7 cellular contexts compared by ENCODE assay signal in the genomic region with DNA sequence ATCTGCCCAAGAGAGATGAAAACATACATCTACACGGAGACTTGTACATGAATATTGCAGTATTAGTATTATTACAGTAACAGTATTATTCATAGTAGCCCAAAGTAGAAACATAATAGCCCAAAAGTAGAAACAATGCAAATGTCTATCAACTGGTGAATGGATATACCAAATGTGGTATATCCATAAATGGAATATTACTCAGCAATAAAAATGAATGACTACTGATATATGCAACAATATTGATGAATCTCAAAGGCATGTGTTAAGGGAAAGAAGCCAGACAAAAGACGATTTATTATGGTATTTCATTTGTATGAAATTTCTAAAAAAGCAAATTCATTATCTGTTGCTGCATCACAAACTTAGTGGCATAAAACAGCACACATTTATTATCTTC.
"Had no signal": no experiment of that assay in that cellular context is flagged by ENCODE, and none has a peak within 500 bp of the region (broad histone marks: within the 10 kb centered on the region; RNA-seq: fewer than 3 reads in every experiment).

No MANE protein-coding gene starts in this region.

- H3K36me3 ChIP-seq: HAP-1 had no signal

- H2AFZ ChIP-seq: GM23338 had no signal

- ATAC-seq: GM23338, HCT116, HepG2 had no signal

- H3K4me2 ChIP-seq: GM23338 had no signal

- DNase-seq: H7, KG1 had no signal

- H3K9me3 ChIP-seq: HAP-1 had no signal

- FAIRE-seq: HepG2 had no signal

- H3K4me3 ChIP-seq: GM23338, HAP-1 had no signal

- H3K27ac ChIP-seq: HL-60 had no signal
